ENCODE assay signal across 8 cellular contexts in genomic region chr2:105144128-105144940, GRCh38.
DNase-seq lines count a peak whose midpoint lies in the region; ATAC-seq and TF ChIP-seq lines count a peak whose summit lies in the region.

No MANE protein-coding gene starts in this region.

- ATAC-seq in GM18867 (IDR thresholded peaks at IDR 0.05; ENCODE audit: unreplicated experiment) = peak; percentile 18
- peak; percentile 15 for ATAC-seq in activated naive CD8-positive, alpha-beta T cell treated with anti-CD3 and anti-CD28 coated beads, Interleukin-2, amount 10 ng/mL, durations not matched to agents 7 days and 5 days (ENCODE audit: low read depth)
- ATAC-seq in natural killer cell = peak in 1 of 3 donors; percentile 18
- ATAC-seq in HG03521 (IDR thresholded peaks at IDR 0.05; ENCODE audit: unreplicated experiment) = no peak

- no peaks in the 10 kb centered on the region for H3K9me3 Mint-ChIP-seq in activated naive CD8-positive, alpha-beta T cell treated with anti-CD3 and anti-CD28 coated beads, Interleukin-2, amount 10 ng/mL, durations not matched to agents 7 days and 5 days
- no peaks in the 10 kb centered on the region for H3K9me3 Mint-ChIP-seq in natural killer cell

- no peak for TF ChIP-seq CTCF in natural killer cell (IDR thresholded peaks at IDR 0.05)

- H3K4me1 Mint-ChIP-seq in activated naive CD8-positive, alpha-beta T cell treated with anti-CD3 and anti-CD28 coated beads, Interleukin-2, amount 10 ng/mL, durations not matched to agents 7 days and 5 days = peaks cover 11% of the 10 kb centered on the region
- peaks cover 6 to 7% of the 10 kb centered on the region in 2 donors for H3K4me1 Mint-ChIP-seq in natural killer cell

- POLR2A ChIA-PET in activated naive CD8-positive, alpha-beta T cell treated with anti-CD3 and anti-CD28 coated beads, Interleukin-2, amount 10 ng/mL, durations not matched to agents 7 days and 5 days (lab: Charles Lee) = interaction anchor here (0.7 kb wide), 1 partner anchor 39 kb away, joined by 3 read pairs; no protein-coding TSS in a partner anchor

- peak overlapping the region; percentile 16 for H3K27ac Mint-ChIP-seq in activated naive CD8-positive, alpha-beta T cell treated with anti-CD3 and anti-CD28 coated beads, Interleukin-2, amount 10 ng/mL, durations not matched to agents 7 days and 5 days
- H3K27ac Mint-ChIP-seq in natural killer cell = peak overlapping the region in 1 of 2 donors; percentile 31

- peaks cover 33% of the 10 kb centered on the region for H3K27me3 Mint-ChIP-seq in activated naive CD8-positive, alpha-beta T cell treated with anti-CD3 and anti-CD28 coated beads, Interleukin-2, amount 10 ng/mL, durations not matched to agents 7 days and 5 days
- H3K27me3 Mint-ChIP-seq in natural killer cell (ENCODE audit: low read depth in 2 of 2) = peaks cover 32 to 37% of the 10 kb centered on the region in 2 donors

- H3K36me3 Mint-ChIP-seq in activated naive CD8-positive, alpha-beta T cell treated with anti-CD3 and anti-CD28 coated beads, Interleukin-2, amount 10 ng/mL, durations not matched to agents 7 days and 5 days = no peaks in the 10 kb centered on the region
- H3K36me3 Mint-ChIP-seq in natural killer cell = no peaks in the 10 kb centered on the region

- intact Hi-C loops in natural killer cell (cut with micrococcal nuclease) = no loop called here

- peak overlapping the region; percentile 79 for H3K4me3 Mint-ChIP-seq in activated naive CD8-positive, alpha-beta T cell treated with anti-CD3 and anti-CD28 coated beads, Interleukin-2, amount 10 ng/mL, durations not matched to agents 7 days and 5 days
- H3K4me3 Mint-ChIP-seq in natural killer cell = peak overlapping the region; percentile 87

- DNase-seq in AG20443 (ENCODE audit: low spot score) (peak; percentile 20), natural killer cell (no peak), NOMO-1 (lab: John Stamatoyannopoulos, UW; ENCODE audit: unreplicated experiment in 2 of 2) (no peak), GF-D8 (lab: John Stamatoyannopoulos, UW) (no peak), DMS153 treated with DMSO at 0.1 percent for 48 hours (lab: John Stamatoyannopoulos, UW; ENCODE audit: unreplicated experiment) (no peak)
- no peak for DNase-seq in activated naive CD8-positive, alpha-beta T cell treated with anti-CD3 and anti-CD28 coated beads, Interleukin-2, amount 10 ng/mL, durations not matched to agents 7 days and 5 days
